11 cellular contexts compared by ENCODE assay signal in the genomic region with DNA sequence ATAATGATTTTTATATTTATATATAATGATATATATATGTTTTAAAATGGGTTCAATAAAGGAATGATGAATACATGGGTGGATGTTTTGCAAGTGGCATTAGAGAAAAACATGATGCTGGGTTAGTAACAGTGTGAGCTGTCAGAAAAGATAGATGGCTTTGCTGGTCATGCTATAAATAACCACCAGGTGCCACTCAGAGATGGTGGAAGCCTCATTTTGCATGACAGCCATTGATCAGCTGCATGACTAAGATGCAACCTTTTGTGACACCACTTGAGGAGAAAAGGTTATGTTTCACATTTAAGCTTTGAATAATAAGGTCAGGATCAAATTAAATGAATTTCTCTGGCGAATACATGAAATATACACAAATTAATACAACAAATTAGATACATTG.
DNase-seq lines count a peak whose midpoint lies in the region; ATAC-seq, FAIRE-seq and TF ChIP-seq lines count a peak whose summit lies in the region.
"Had no signal": no experiment of that assay in that cellular context is flagged by ENCODE, and none has a peak within 500 bp of the region (broad histone marks: within the 10 kb centered on the region; RNA-seq: fewer than 3 reads in every experiment).

No MANE protein-coding gene starts in this region.

- H4K20me1 ChIP-seq in KMS-11 (ENCODE audit: insufficient read depth) = no peaks in the 10 kb centered on the region

- H3K79me2 ChIP-seq in KMS-11 (ENCODE audit: insufficient read depth, low read depth) = no peaks in the 10 kb centered on the region

- H3K4me1 ChIP-seq in Caco-2 = no peaks in the 10 kb centered on the region
- H3K4me1 ChIP-seq in KMS-11 (ENCODE audit: low read depth, poor library complexity, severe bottlenecking) = peaks cover 11% of the 10 kb centered on the region

- no peaks in the 10 kb centered on the region; the same call in 1 of the 2 replicates for H3K9me3 ChIP-seq in Caco-2

- DNase-seq in Caco-2 (peak in 1 of 2 experiments; percentile 6), chondrocyte (ENCODE audit: low spot score) (no peak), ACHN (no peak), GM19239 (ENCODE audit: insufficient read length, low spot score) (no peak), 8988T (no peak)
- DNase-seq in effector CD8-positive, alpha-beta T cell (lab: John Stamatoyannopoulos, UW) = no peak
- DNase-seq: left ventricle myocardium superior had no signal

- H3K27ac Mint-ChIP-seq in Caco-2 (ENCODE audit: unreplicated experiment) (no peak overlapping the region), chondrocyte (ENCODE audit: unreplicated experiment) (no peak overlapping the region)
- H3K27ac Mint-ChIP-seq: T-helper 1 cell treated with Interleukin-12 subunit alpha and Interleukin-12 subunit beta and Interleukin-4 antibody, amounts not matched to agents 30 μg/mL and 1 μg/mL, for 36 hours had no signal

- peak; percentile 52 for ATAC-seq in GM19468 (IDR thresholded peaks at IDR 0.05; ENCODE audit: extremely low read depth, unreplicated experiment)
- ATAC-seq: left ventricle myocardium superior had no signal

- no peak overlapping the region for H3K4me3 Mint-ChIP-seq in Caco-2 (ENCODE audit: unreplicated experiment)
- no peak overlapping the region for H3K4me3 Mint-ChIP-seq in chondrocyte (ENCODE audit: unreplicated experiment)
- H3K4me3 Mint-ChIP-seq: central memory CD8-positive, alpha-beta T cell; T-helper 1 cell treated with Interleukin-12 subunit alpha and Interleukin-12 subunit beta and Interleukin-4 antibody, amounts not matched to agents 30 μg/mL and 1 μg/mL, for 36 hours had no signal

- H3K4me3 ChIP-seq in Caco-2 (ENCODE audit: low read depth, low read length) (no peak overlapping the region), KMS-11 (IDR thresholded peaks at IDR 0.05; ENCODE audit: insufficient read depth, low read depth, low read length) (no peak overlapping the region)

- H3K4me2 ChIP-seq in KMS-11 = peak overlapping the region; percentile 30; the same call in 1 of the 2 replicates

- CTCF ChIA-PET in Caco-2 (lab: Charles Lee) = no interaction called here

- H3K9ac ChIP-seq in KMS-11 = no peak overlapping the region

- peak; percentile 24 to 58 for TF ChIP-seq CTCF in Caco-2 (IDR thresholded peaks at IDR 0.05; ENCODE audit: insufficient read depth in 1 of 2, low read depth in 1 of 2, low read length in 1 of 2, severe bottlenecking in 1 of 2, unreplicated experiment in 1 of 2)
- 0 out of 2 replicates have a peak, but pooled peaks have one; percentile 37 for TF ChIP-seq CTCF in KMS-11 (conservative IDR thresholded peaks at IDR 0.05; ENCODE audit: low read depth, low read length)
- peak; percentile 42 for TF ChIP-seq CTCF in chondrocyte (IDR thresholded peaks at IDR 0.05)

- no peak for FAIRE-seq in GM19239 (lab: Jason Lieb, UNC)

- no peaks in the 10 kb centered on the region for H3K27me3 ChIP-seq in Caco-2 (replicated peaks; ENCODE audit: control insufficient read depth, insufficient read depth, low read length)
- no peaks in the 10 kb centered on the region for H3K27me3 ChIP-seq in KMS-11 (ENCODE audit: insufficient read depth, low read depth)

- H3K27me3 Mint-ChIP-seq in Caco-2 (ENCODE audit: insufficient read depth, unreplicated experiment) (no peaks in the 10 kb centered on the region), chondrocyte (ENCODE audit: low read depth) (no peaks in the 10 kb centered on the region)
- H3K27me3 Mint-ChIP-seq: central memory CD8-positive, alpha-beta T cell had no signal

- H3K36me3 ChIP-seq in Caco-2 (ENCODE audit: control insufficient read depth, insufficient read depth, low read length) (no peaks in the 10 kb centered on the region), KMS-11 (ENCODE audit: insufficient read depth) (no peaks in the 10 kb centered on the region)

- no peaks in the 10 kb centered on the region for H3K36me3 Mint-ChIP-seq in Caco-2 (ENCODE audit: insufficient read depth, unreplicated experiment)
- H3K36me3 Mint-ChIP-seq in chondrocyte (ENCODE audit: low read depth) = no peaks in the 10 kb centered on the region

- intact Hi-C loops in Caco-2 (cut with micrococcal nuclease; ENCODE audit: unreplicated experiment) = no loop called here

- H3K27ac ChIP-seq in KMS-11 = no peak overlapping the region

- BruUV-seq in Caco-2 (replicated peaks; lab: Mats Ljungman, UMichigan) = no TSS peak

- H3K4me1 Mint-ChIP-seq in Caco-2 (ENCODE audit: low read depth, unreplicated experiment) (no peaks in the 10 kb centered on the region), chondrocyte (ENCODE audit: low read depth) (peaks cover 19% of the 10 kb centered on the region)
- H3K4me1 Mint-ChIP-seq: central memory CD8-positive, alpha-beta T cell had no signal

- in situ Hi-C loops in ACHN (cut with HindIII; ENCODE audit: low pct_ligation_motif_present, low pct_unique_long_range_greater_than_20kb, low sequenced_read_pairs) = no loop called here

- no peak overlapping the region; the same call in 1 of the 2 replicates for H2AFZ ChIP-seq in KMS-11 (ENCODE audit: low read depth)

- POLR2A ChIA-PET in Caco-2 (lab: Charles Lee) = no interaction called here

- H3K9me3 Mint-ChIP-seq in Caco-2 (ENCODE audit: unreplicated experiment) = no peaks in the 10 kb centered on the region
- no peaks in the 10 kb centered on the region for H3K9me3 Mint-ChIP-seq in chondrocyte (ENCODE audit: low read depth)
- H3K9me3 Mint-ChIP-seq: T-helper 1 cell treated with Interleukin-12 subunit alpha and Interleukin-12 subunit beta and Interleukin-4 antibody, amounts not matched to agents 30 μg/mL and 1 μg/mL, for 36 hours had no signal
